Comparison of ENCODE assay signal across 24 cellular contexts in genomic region chr1:61330018-61330417, GRCh38.
"Had no signal": no experiment of that assay in that cellular context is flagged by ENCODE, and none has a peak within 500 bp of the region (broad histone marks: within the 10 kb centered on the region; RNA-seq: fewer than 3 reads in every experiment).

No MANE protein-coding gene starts in this region.

- H3K36me3 ChIP-seq: MG63, SJSA1 had no signal

- H3K9me3 ChIP-seq: MG63, SJSA1 had no signal

- FAIRE-seq: HepG2 had no signal

- ATAC-seq: HepG2, Panc1 had no signal

- H3K27me3 ChIP-seq: MG63, SJSA1 had no signal

- H3K4me3 ChIP-seq: MG63, SJSA1, SK-N-MC had no signal

- DNase-seq: IMR-90, Karpas-422, KG1, MG63, NCI-H1092, NCI-H1105 treated with DMSO at 0.1 percent for 48 hours, NCI-H1417 treated with DMSO at 0.1 percent for 48 hours, NCI-H146, NCI-H1694 treated with DMSO at 0.1 percent for 48 hours, NCI-H1930, NCI-H2081 treated with DMSO at 0.1 percent for 48 hours, NCI-H2171, NCI-H226, NCI-H446, NCI-H510A, NCI-H524 treated with DMSO at 0.1 percent for 48 hours, NCI-H69, NCI-H774, Right ventricle myocardium superior, SIG-M5 had no signal

- H3K4me1 ChIP-seq: SJSA1 had no signal

- H3K27ac ChIP-seq: SJSA1, SK-N-MC had no signal
